1 cellular context compared by ENCODE assay signal in the genomic region with DNA sequence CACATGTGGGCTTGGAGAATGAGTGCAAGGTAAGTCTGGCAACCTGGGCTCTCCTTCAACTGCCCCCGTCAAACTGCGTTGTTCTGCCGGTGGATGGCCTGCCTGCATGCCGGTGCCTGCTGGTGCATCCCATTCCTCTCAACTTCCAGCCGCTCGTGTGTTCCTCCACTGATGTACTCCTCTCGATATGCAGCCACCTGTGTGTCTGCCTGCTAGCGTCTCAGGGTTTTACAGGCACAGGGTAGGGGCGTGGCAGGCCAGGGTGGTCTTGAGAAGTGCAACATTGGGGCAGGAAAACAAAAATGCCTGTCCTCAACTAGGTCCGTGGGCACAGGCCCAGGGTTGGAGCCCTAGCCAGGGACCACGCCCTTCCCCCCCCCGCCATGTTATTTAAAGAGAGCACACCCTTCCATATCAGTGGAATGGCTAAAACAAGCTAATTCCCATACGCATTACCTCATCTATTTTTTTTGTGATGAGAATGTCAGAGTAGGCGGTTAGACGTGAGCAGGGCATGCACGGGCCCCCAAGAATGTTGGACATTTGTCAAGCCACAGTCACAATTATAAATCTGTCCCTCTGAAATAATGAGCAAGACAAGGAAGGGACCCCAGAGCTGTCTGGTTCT.
TF ChIP-seq lines count a peak whose summit lies in the region.

No MANE protein-coding gene starts in this region.

TF ChIP-seq in WTC11, 78 proteins besides CTCF, POLR2A, EP300 and RAD21 (continued from another document):
- TF ChIP-seq, protein P1, sequence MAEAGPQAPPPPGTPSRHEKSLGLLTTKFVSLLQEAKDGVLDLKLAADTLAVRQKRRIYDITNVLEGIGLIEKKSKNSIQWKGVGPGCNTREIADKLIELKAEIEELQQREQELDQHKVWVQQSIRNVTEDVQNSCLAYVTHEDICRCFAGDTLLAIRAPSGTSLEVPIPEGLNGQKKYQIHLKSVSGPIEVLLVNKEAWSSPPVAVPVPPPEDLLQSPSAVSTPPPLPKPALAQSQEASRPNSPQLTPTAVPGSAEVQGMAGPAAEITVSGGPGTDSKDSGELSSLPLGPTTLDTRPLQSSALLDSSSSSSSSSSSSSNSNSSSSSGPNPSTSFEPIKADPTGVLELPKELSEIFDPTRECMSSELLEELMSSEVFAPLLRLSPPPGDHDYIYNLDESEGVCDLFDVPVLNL (CRISPR knock-in tag; IDR thresholded peaks at IDR 0.05; ENCODE audit: borderline replicate concordance, low read depth) = no peak
- no peak for TF ChIP-seq SMAD4 (CRISPR knock-in tag; IDR thresholded peaks at IDR 0.05)
